10 cellular contexts compared by ENCODE assay signal in the genomic region with DNA sequence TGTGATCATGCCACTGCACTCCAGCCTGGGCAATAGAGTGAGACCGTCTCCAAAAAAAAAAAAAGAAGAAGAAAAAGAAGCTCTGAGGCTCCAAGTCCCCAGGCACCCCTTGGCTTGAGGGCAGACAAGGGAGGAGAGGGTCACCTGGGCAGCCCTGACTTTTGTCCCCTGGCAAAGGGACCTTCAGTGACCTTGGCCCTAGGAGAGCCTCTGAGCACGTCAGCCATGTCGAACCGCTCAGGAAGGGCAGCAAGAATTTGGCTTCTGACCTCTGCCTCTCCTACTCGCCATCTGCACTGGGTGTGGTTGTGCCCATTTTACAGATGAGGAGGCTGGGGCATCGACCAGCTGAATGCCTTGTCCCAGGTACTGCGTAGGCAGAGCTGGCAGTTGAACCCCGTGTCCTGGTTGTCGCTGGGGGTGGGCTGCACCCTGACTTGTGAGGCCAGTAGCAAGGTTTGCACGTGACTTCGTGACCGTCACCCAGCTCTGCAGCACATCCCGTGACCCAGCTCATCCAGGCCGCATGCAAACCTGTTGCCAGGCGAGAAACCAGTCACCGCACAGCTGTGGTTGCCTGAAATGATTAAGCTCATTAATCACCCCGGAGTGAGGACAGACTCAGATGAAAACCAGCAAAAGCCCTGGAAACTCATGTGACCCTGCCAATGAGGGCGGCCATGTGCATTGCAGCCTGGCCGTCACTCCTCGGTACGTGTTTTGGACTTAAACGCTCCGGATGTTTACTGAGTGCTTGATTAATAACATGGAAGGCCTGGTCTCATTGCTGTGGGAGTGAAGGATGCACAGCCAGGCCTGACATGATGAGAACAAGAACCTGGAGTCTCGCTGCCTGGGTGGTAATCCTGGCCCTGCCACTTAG. TPM values are rescaled to one million over a fixed set of nuclear protein-coding genes. Genes with fewer than 3 reads are reported as not detected.
DNase-seq lines count a peak whose midpoint lies in the region; ATAC-seq and TF ChIP-seq lines count a peak whose summit lies in the region.
"Had no signal": no experiment of that assay in that cellular context is flagged by ENCODE, and none has a peak within 500 bp of the region (broad histone marks: within the 10 kb centered on the region; RNA-seq: fewer than 3 reads in every experiment).

No MANE protein-coding gene starts in this region.

- no peak overlapping the region for H3K4me3 Mint-ChIP-seq in central memory CD8-positive, alpha-beta T cell
- no peak overlapping the region for H3K4me3 Mint-ChIP-seq in progenitor cell of endocrine pancreas (ENCODE audit: low read depth)
- H3K4me3 Mint-ChIP-seq: activated naive CD4-positive, alpha-beta T cell treated with anti-CD3 and anti-CD28 coated beads, Interleukin-2, amount 50 U/mL, for 24 hours had no signal

- 81 to 89% methylated on average over 24 of the region's 24 CpGs for WGBS in sigmoid colon, 2 donors

- peak in 1 of 4 donors; percentile 18 for TF ChIP-seq EP300 in sigmoid colon (IDR thresholded peaks at IDR 0.05)

- no peak overlapping the region for H3K4me3 ChIP-seq in mucosa of descending colon
- H3K4me3 ChIP-seq in H7 (ENCODE audit: insufficient read depth, low read depth, low read length) = no peak overlapping the region
- no peak overlapping the region for H3K4me3 ChIP-seq in sigmoid colon
- H3K4me3 ChIP-seq: SJCRH30 had no signal

- peak; percentile 7 for DNase-seq in ELR (ENCODE audit: low read depth)
- no peak for DNase-seq in central memory CD8-positive, alpha-beta T cell (ENCODE audit: low spot score in 2 of 2)
- no peak for DNase-seq in progenitor cell of endocrine pancreas (ENCODE audit: low spot score, unreplicated experiment)
- DNase-seq in mucosa of descending colon = no peak
- DNase-seq in H7 = no peak
- DNase-seq in NCI-H146 (lab: John Stamatoyannopoulos, UW) = no peak
- DNase-seq in sigmoid colon = no peak
- DNase-seq: SJCRH30 had no signal

- peak; percentile 65 for ATAC-seq in GM21529 (IDR thresholded peaks at IDR 0.05; ENCODE audit: unreplicated experiment)
- peak; percentile 49 for ATAC-seq in central memory CD8-positive, alpha-beta T cell (replicated peaks; ENCODE audit: extremely low read depth, poor library complexity, severe bottlenecking)
- ATAC-seq in mucosa of descending colon = no peak

- H3K36me3 ChIP-seq in mucosa of descending colon (ENCODE audit: low read depth) = no peaks in the 10 kb centered on the region
- H3K36me3 ChIP-seq in H7 (replicated peaks; ENCODE audit: control insufficient read depth, insufficient read depth, low read length) = peaks cover 22% of the 10 kb centered on the region
- peaks cover 52 to 90% (median 56%) of the 10 kb centered on the region in 4 donors for H3K36me3 ChIP-seq in sigmoid colon

- H3K27ac ChIP-seq in sigmoid colon = peak overlapping the region in 2 of 4 donors; percentile 16 to 37

- no peak overlapping the region for H3K27ac Mint-ChIP-seq in central memory CD8-positive, alpha-beta T cell (ENCODE audit: low read depth)
- H3K27ac Mint-ChIP-seq in progenitor cell of endocrine pancreas = peak overlapping the region; percentile 76
- H3K27ac Mint-ChIP-seq: activated naive CD4-positive, alpha-beta T cell treated with anti-CD3 and anti-CD28 coated beads, Interleukin-2, amount 50 U/mL, for 24 hours had no signal

- H3K9me3 ChIP-seq in mucosa of descending colon (no peaks in the 10 kb centered on the region), sigmoid colon (no peaks in the 10 kb centered on the region)
- H3K9me3 ChIP-seq: SJCRH30 had no signal

- H3K27me3 Mint-ChIP-seq in central memory CD8-positive, alpha-beta T cell = no peaks in the 10 kb centered on the region
- no peaks in the 10 kb centered on the region for H3K27me3 Mint-ChIP-seq in progenitor cell of endocrine pancreas
- H3K27me3 Mint-ChIP-seq: activated naive CD4-positive, alpha-beta T cell treated with anti-CD3 and anti-CD28 coated beads, Interleukin-2, amount 50 U/mL, for 24 hours had no signal

- no peak for TF ChIP-seq POLR2A in sigmoid colon (IDR thresholded peaks at IDR 0.05)

- no peaks in the 10 kb centered on the region for H3K36me3 Mint-ChIP-seq in central memory CD8-positive, alpha-beta T cell (ENCODE audit: insufficient read depth)
- peaks cover 20% of the 10 kb centered on the region for H3K36me3 Mint-ChIP-seq in progenitor cell of endocrine pancreas (ENCODE audit: insufficient read depth)

- H3K27me3 ChIP-seq in H7 (ENCODE audit: control insufficient read depth, insufficient read depth, low read length) = no peaks in the 10 kb centered on the region
- no peaks in the 10 kb centered on the region for H3K27me3 ChIP-seq in sigmoid colon
- H3K27me3 ChIP-seq: SJCRH30 had no signal

- no peak for TF ChIP-seq CTCF in progenitor cell of endocrine pancreas (IDR thresholded peaks at IDR 0.05; ENCODE audit: unreplicated experiment)
- no peak for TF ChIP-seq CTCF in mucosa of descending colon (IDR thresholded peaks at IDR 0.05)
- no peak for TF ChIP-seq CTCF in sigmoid colon (IDR thresholded peaks at IDR 0.05)

- H3K4me1 Mint-ChIP-seq in central memory CD8-positive, alpha-beta T cell = no peaks in the 10 kb centered on the region
- no peaks in the 10 kb centered on the region for H3K4me1 Mint-ChIP-seq in progenitor cell of endocrine pancreas (ENCODE audit: low read depth)
- H3K4me1 Mint-ChIP-seq: activated naive CD4-positive, alpha-beta T cell treated with anti-CD3 and anti-CD28 coated beads, Interleukin-2, amount 50 U/mL, for 24 hours had no signal

- intact Hi-C loops in mucosa of descending colon (cut with DNase I, micrococcal nuclease) = no loop called here
- intact Hi-C loops in sigmoid colon (cut with DNase I) = no loop called here

- H3K9me3 Mint-ChIP-seq in central memory CD8-positive, alpha-beta T cell = no peaks in the 10 kb centered on the region
- H3K9me3 Mint-ChIP-seq in progenitor cell of endocrine pancreas (ENCODE audit: low read depth) = no peaks in the 10 kb centered on the region
- H3K9me3 Mint-ChIP-seq: activated naive CD4-positive, alpha-beta T cell treated with anti-CD3 and anti-CD28 coated beads, Interleukin-2, amount 50 U/mL, for 24 hours had no signal

- peaks cover 7% of the 10 kb centered on the region for H3K4me1 ChIP-seq in mucosa of descending colon (ENCODE audit: low read depth)
- H3K4me1 ChIP-seq in sigmoid colon = no peaks in the 10 kb centered on the region

RNA-seq across cellular contexts. Expression of a gene that starts 47.7 kb away (rescaled TPM):
- total RNA-seq in progenitor cell of endocrine pancreas (123 and 124 TPM in 2 replicates), mucosa of descending colon (100 to 1,000 TPM; 107 to 141 (median 115) TPM), sigmoid colon (100 to 1,000 TPM; 133 to 157 (median 146) TPM)
- 133 and 142 TPM in 2 replicates for total RNA-seq in H7 (2014; rRNA removed; shearing (Covaris generic))
- 10 to 100 TPM; 24.0 to 39.4 (median 31.0) TPM for polyA plus RNA-seq in sigmoid colon
